In the genomic region with DNA sequence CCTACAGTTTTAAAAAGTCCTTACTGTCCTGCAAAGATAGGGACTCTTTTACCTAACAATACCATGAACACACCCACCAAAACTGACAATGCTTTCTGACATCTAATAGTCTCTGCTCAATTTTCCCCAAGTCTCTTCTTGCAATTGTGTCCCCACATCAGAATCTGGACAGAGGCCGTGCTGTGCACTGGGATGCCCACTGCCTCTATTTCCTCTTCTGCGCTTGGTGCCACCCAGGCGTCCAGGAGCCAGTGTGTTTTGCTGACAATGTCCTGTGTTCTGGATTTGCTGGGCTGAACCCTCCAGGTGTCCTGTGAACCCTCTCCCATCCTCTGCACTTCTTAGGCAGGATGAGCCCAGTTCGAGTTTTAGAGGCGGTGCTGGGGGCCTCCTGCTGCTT, we compare ENCODE assay signal across 17 cellular contexts. TPM values are rescaled to one million over a fixed set of nuclear protein-coding genes. Genes with fewer than 3 reads are reported as not detected.
DNase-seq lines count a peak whose midpoint lies in the region; ATAC-seq and TF ChIP-seq lines count a peak whose summit lies in the region.
"Had no signal": no experiment of that assay in that cellular context is flagged by ENCODE, and none has a peak within 500 bp of the region (broad histone marks: within the 10 kb centered on the region; RNA-seq: fewer than 3 reads in every experiment).

No MANE protein-coding gene starts in this region.

- intact Hi-C loops in activated naive CD4-positive, alpha-beta T cell treated with anti-CD3 and anti-CD28 coated beads for 36 hours (cut with micrococcal nuclease), result no loop called here

- H3K27me3 Mint-ChIP-seq in activated naive CD4-positive, alpha-beta T cell treated with anti-CD3 and anti-CD28 coated beads for 36 hours (ENCODE audit: low read depth), result no peaks in the 10 kb centered on the region
- H3K27me3 Mint-ChIP-seq in T-helper 17 cell (no peaks in the 10 kb centered on the region), nephron progenitor cell (ENCODE audit: low read depth, poor library complexity) (no peaks in the 10 kb centered on the region), type B pancreatic cell (no peaks in the 10 kb centered on the region), endodermal cell (ENCODE audit: insufficient read depth) (no peaks in the 10 kb centered on the region)

- H3K4me3 ChIP-seq in endodermal cell (ENCODE audit: low read length), result no peak overlapping the region
- H3K4me3 ChIP-seq: A549 had no signal

- no peak overlapping the region for H3K27ac ChIP-seq in endodermal cell (ENCODE audit: low read depth, low read length)
- H3K27ac ChIP-seq: A549, C4-2B had no signal

- TF ChIP-seq CTCF in nephron progenitor cell (IDR thresholded peaks at IDR 0.05) (no peak), type B pancreatic cell (conservative IDR thresholded peaks at IDR 0.05) (no peak), endodermal cell (conservative IDR thresholded peaks at IDR 0.05) (no peak)

- CTCF ChIA-PET in activated naive CD4-positive, alpha-beta T cell treated with anti-CD3 and anti-CD28 coated beads for 36 hours (lab: Charles Lee), result no interaction called here

- 98 to 100% methylated on average over 3 to 5 of the region's 5 CpGs for WGBS in endodermal cell (ENCODE audit: insufficient coverage in 1 of 2, insufficient read length in 1 of 2), 2 experiments

- H3K4me3 Mint-ChIP-seq in activated naive CD4-positive, alpha-beta T cell treated with anti-CD3 and anti-CD28 coated beads for 36 hours, result no peak overlapping the region
- H3K4me3 Mint-ChIP-seq in T-helper 17 cell (no peak overlapping the region), nephron progenitor cell (no peak overlapping the region), type B pancreatic cell (no peak overlapping the region), endodermal cell (no peak overlapping the region)
- H3K4me3 Mint-ChIP-seq: CD8-positive, alpha-beta T cell had no signal

- peak overlapping the region; percentile 12 for H3K27ac Mint-ChIP-seq in activated naive CD4-positive, alpha-beta T cell treated with anti-CD3 and anti-CD28 coated beads for 36 hours
- H3K27ac Mint-ChIP-seq in T-helper 17 cell (peak overlapping the region; percentile 53), nephron progenitor cell (peak overlapping the region; percentile 32), type B pancreatic cell (peak overlapping the region; percentile 66), endodermal cell (no peak overlapping the region)
- H3K27ac Mint-ChIP-seq: CD8-positive, alpha-beta T cell had no signal

- peaks cover 33% of the 10 kb centered on the region for H3K36me3 Mint-ChIP-seq in activated naive CD4-positive, alpha-beta T cell treated with anti-CD3 and anti-CD28 coated beads for 36 hours (ENCODE audit: low read depth)
- H3K36me3 Mint-ChIP-seq in T-helper 17 cell (ENCODE audit: low read depth) (no peaks in the 10 kb centered on the region), nephron progenitor cell (ENCODE audit: low read depth) (peaks cover 46% of the 10 kb centered on the region), type B pancreatic cell (peaks cover 9% of the 10 kb centered on the region), endodermal cell (ENCODE audit: low read depth) (peaks cover 46% of the 10 kb centered on the region)

- peaks cover 21% of the 10 kb centered on the region for H3K4me1 Mint-ChIP-seq in activated naive CD4-positive, alpha-beta T cell treated with anti-CD3 and anti-CD28 coated beads for 36 hours (ENCODE audit: low read depth)
- H3K4me1 Mint-ChIP-seq in T-helper 17 cell, result peaks cover 8% of the 10 kb centered on the region
- H3K4me1 Mint-ChIP-seq in nephron progenitor cell, result peaks cover 8% of the 10 kb centered on the region
- H3K4me1 Mint-ChIP-seq in type B pancreatic cell (ENCODE audit: unreplicated experiment), result no peaks in the 10 kb centered on the region
- H3K4me1 Mint-ChIP-seq in endodermal cell, result peaks cover 3% of the 10 kb centered on the region

- H3K9ac ChIP-seq in endodermal cell (ENCODE audit: extremely low read depth, low read length, poor library complexity, severe bottlenecking), result no peak overlapping the region

- no peaks in the 10 kb centered on the region for H3K9me3 Mint-ChIP-seq in activated naive CD4-positive, alpha-beta T cell treated with anti-CD3 and anti-CD28 coated beads for 36 hours
- H3K9me3 Mint-ChIP-seq in nephron progenitor cell (no peaks in the 10 kb centered on the region), type B pancreatic cell (no peaks in the 10 kb centered on the region), endodermal cell (no peaks in the 10 kb centered on the region)
- H3K9me3 Mint-ChIP-seq: CD8-positive, alpha-beta T cell had no signal

- H3K4me1 ChIP-seq in endodermal cell (ENCODE audit: control insufficient read depth, insufficient read depth, low read length), result no peaks in the 10 kb centered on the region
- H3K4me1 ChIP-seq: BE2C had no signal

- no peaks in the 10 kb centered on the region for H3K27me3 ChIP-seq in endodermal cell (ENCODE audit: control insufficient read depth, insufficient read depth, low read length, poor library complexity, severe bottlenecking)
- H3K27me3 ChIP-seq: BE2C had no signal

- ATAC-seq in T-helper 17 cell (no peak), GM19328 (IDR thresholded peaks at IDR 0.05; ENCODE audit: unreplicated experiment) (no peak)
- ATAC-seq: A549; CD8-positive, alpha-beta T cell; HCT116 had no signal

- H3K36me3 ChIP-seq in endodermal cell (ENCODE audit: control insufficient read depth, insufficient read depth, low read length), result peaks cover 54% of the 10 kb centered on the region

- DNase-seq in activated naive CD4-positive, alpha-beta T cell treated with anti-CD3 and anti-CD28 coated beads for 36 hours, result no peak
- no peak for DNase-seq in activated naive CD4-positive, alpha-beta T cell (lab: John Stamatoyannopoulos, UW)
- DNase-seq in T-helper 17 cell (no peak), nephron progenitor cell (no peak), type B pancreatic cell (ENCODE audit: extremely low spot score, unreplicated experiment) (no peak), endodermal cell (no peak), LoVo (ENCODE audit: low spot score) (no peak)
- DNase-seq: BE2C, COR-L47, DMS153, DMS79 treated with DMSO at 0.1 percent for 48 hours, EL had no signal

- no peaks in the 10 kb centered on the region for H3K9me3 ChIP-seq in T-helper 17 cell (ENCODE audit: control insufficient read depth, low read length, poor library complexity, severe bottlenecking)
- no peaks in the 10 kb centered on the region for H3K9me3 ChIP-seq in endodermal cell (ENCODE audit: control insufficient read depth, low read length)
- H3K9me3 ChIP-seq: A549, BE2C had no signal

RNA-seq across cellular contexts. Expression of gene ARHGDIA, which starts 6.4 kb away (rescaled TPM):
- total RNA-seq in activated naive CD4-positive, alpha-beta T cell treated with anti-CD3 and anti-CD28 coated beads for 36 hours, result 100 to 1,000 TPM; 355 to 389 TPM
- total RNA-seq in T-helper 17 cell (100 to 1,000 TPM; 564 to 643 TPM), type B pancreatic cell (ENCODE audit: low replicate concordance) (250 and 264 TPM in 2 replicates), endodermal cell (100 to 1,000 TPM; 240 to 254 TPM)
- 180 TPM for polyA plus RNA-seq in endodermal cell (2013, experiment 1 of 2)
- polyA plus RNA-seq in endodermal cell (2013, experiment 2 of 2), result 185 TPM

RNA-seq across cellular contexts. Expression of gene ALYREF, which starts 13.8 kb away (rescaled TPM):
- 100 to 1,000 TPM; 213 to 217 TPM for total RNA-seq in activated naive CD4-positive, alpha-beta T cell treated with anti-CD3 and anti-CD28 coated beads for 36 hours
- total RNA-seq in T-helper 17 cell, result 10 to 100 TPM; 79.9 to 88.8 TPM
- 102 and 124 TPM in 2 replicates for total RNA-seq in type B pancreatic cell (ENCODE audit: low replicate concordance)
- 100 to 1,000 TPM; 154 to 170 TPM for total RNA-seq in endodermal cell
- 123 TPM for polyA plus RNA-seq in endodermal cell (2013, experiment 1 of 2)
- polyA plus RNA-seq in endodermal cell (2013, experiment 2 of 2), result 122 TPM

RNA-seq across cellular contexts. Expression of gene ANAPC11, which starts 14.0 kb away (rescaled TPM):
- 100 to 1,000 TPM; 171 to 182 TPM for total RNA-seq in activated naive CD4-positive, alpha-beta T cell treated with anti-CD3 and anti-CD28 coated beads for 36 hours
- total RNA-seq in T-helper 17 cell (10 to 100 TPM; 32.8 to 36.2 TPM), type B pancreatic cell (ENCODE audit: low replicate concordance) (136 and 140 TPM in 2 replicates), endodermal cell (100 to 1,000 TPM; 161 to 195 TPM)
- 211 TPM for polyA plus RNA-seq in endodermal cell (2013, experiment 1 of 2)
- polyA plus RNA-seq in endodermal cell (2013, experiment 2 of 2), result 200 TPM

RNA-seq across cellular contexts. Expression of gene P4HB, which starts 17.2 kb away (rescaled TPM):
- total RNA-seq in activated naive CD4-positive, alpha-beta T cell treated with anti-CD3 and anti-CD28 coated beads for 36 hours, result 100 to 1,000 TPM; 273 to 276 TPM
- total RNA-seq in T-helper 17 cell (100 to 1,000 TPM; 281 to 320 TPM), type B pancreatic cell (ENCODE audit: low replicate concordance) (555 and 815 TPM in 2 replicates), endodermal cell (100 to 1,000 TPM; 493 to 535 TPM)
- polyA plus RNA-seq in endodermal cell (2013, experiment 1 of 2), result 373 TPM
- 364 TPM for polyA plus RNA-seq in endodermal cell (2013, experiment 2 of 2)

RNA-seq across cellular contexts. Expression of gene NPB, which starts 24.5 kb away (rescaled TPM):
- total RNA-seq in activated naive CD4-positive, alpha-beta T cell treated with anti-CD3 and anti-CD28 coated beads for 36 hours, result under 1 TPM; 0.12 to 0.19 TPM
- not detected for total RNA-seq in T-helper 17 cell
- 0.64 and 2.5 TPM in 2 replicates for total RNA-seq in type B pancreatic cell (ENCODE audit: low replicate concordance)
- 1 to 10 TPM; 3.3 to 3.7 TPM for total RNA-seq in endodermal cell
- polyA plus RNA-seq in endodermal cell (2013, experiment 1 of 2), result 1.0 TPM
- 1.2 TPM for polyA plus RNA-seq in endodermal cell (2013, experiment 2 of 2)
